In the genomic region with DNA sequence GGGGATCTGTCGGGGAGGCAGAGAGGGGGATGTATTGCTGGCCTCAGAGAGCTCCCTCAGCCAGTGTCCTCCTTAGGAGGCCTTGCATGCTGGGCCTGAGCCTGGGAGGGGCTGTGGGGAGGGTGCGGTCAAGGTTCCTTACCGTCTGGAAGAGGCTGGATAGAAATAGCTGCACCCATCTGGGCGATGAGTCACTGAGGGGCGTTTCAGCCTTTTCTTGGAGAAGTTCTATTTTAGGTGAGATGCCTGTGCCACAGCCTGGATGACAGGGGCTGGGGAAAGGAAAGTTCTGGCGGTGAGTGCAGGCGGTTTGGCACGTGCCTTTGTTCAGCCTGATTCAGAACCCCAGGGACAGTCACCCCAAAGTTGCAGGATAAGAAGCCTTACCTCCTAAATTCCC, we compare ENCODE assay signal across 16 cellular contexts. TPM values are rescaled to one million over a fixed set of nuclear protein-coding genes. Genes with fewer than 3 reads are reported as not detected.
DNase-seq lines count a peak whose midpoint lies in the region; ATAC-seq, FAIRE-seq and TF ChIP-seq lines count a peak whose summit lies in the region.
"Had no signal": no experiment of that assay in that cellular context is flagged by ENCODE, and none has a peak within 500 bp of the region (broad histone marks: within the 10 kb centered on the region; RNA-seq: fewer than 3 reads in every experiment).

No MANE protein-coding gene starts in this region.

- H3K4me3 ChIP-seq in astrocyte of the spinal cord (ENCODE audit: low read depth, low read length) (no peak overlapping the region), left lung (no peak overlapping the region)
- H3K4me3 ChIP-seq: suprapubic skin had no signal

- H3K4me1 ChIP-seq in left lung, result no peaks in the 10 kb centered on the region
- H3K4me1 ChIP-seq: Caco-2 had no signal

- intact Hi-C loops in left lung (cut with DNase I), result no loop called here

- DNase-seq in COLO829 (ENCODE audit: low spot score) (peak; percentile 9), LoVo (ENCODE audit: low spot score) (peak; percentile 78), astrocyte of the spinal cord (ENCODE audit: low read depth, low spot score) (peak; percentile 62), left lung (no peak), GM19239 (ENCODE audit: insufficient read length, low spot score) (no peak), NCI-H1048 (lab: John Stamatoyannopoulos, UW) (no peak), NCI-H1694 (lab: John Stamatoyannopoulos, UW) (no peak)
- DNase-seq: activated T-cell treated with anti-CD3 and anti-CD28 coated beads, Interleukin-2, amount 50 U/mL, for 48 hours; Caco-2; effector CD4-positive, alpha-beta T cell; KG1; NCI-H526 treated with DMSO at 0.1 percent for 48 hours; stimulated activated CD4-positive, alpha-beta T cell treated with anti-CD3 and anti-CD28 coated beads, Interleukin-2, amount 100 ng/mL, for 48 hours had no signal

- H3K36me3 ChIP-seq in left lung, result no peaks in the 10 kb centered on the region
- H3K36me3 ChIP-seq: neutrophil, suprapubic skin had no signal

- no peaks in the 10 kb centered on the region for H3K27me3 ChIP-seq in left lung
- H3K27me3 ChIP-seq: suprapubic skin had no signal

- no peak for FAIRE-seq in GM19239 (lab: Jason Lieb, UNC)

- TF ChIP-seq CTCF in astrocyte of the spinal cord (IDR thresholded peaks at IDR 0.05; ENCODE audit: low read depth, low read length) (no peak), left lung (IDR thresholded peaks at IDR 0.05) (no peak)

- ATAC-seq in left lung (peak; percentile 56), HG02884 (IDR thresholded peaks at IDR 0.05; ENCODE audit: unreplicated experiment) (no peak)

- no peak overlapping the region for H3K27ac ChIP-seq in left lung
- H3K27ac ChIP-seq: neutrophil, suprapubic skin had no signal

- no peaks in the 10 kb centered on the region for H3K9me3 ChIP-seq in left lung
- H3K9me3 ChIP-seq: Caco-2, neutrophil, suprapubic skin had no signal

- in situ Hi-C loops in astrocyte of the spinal cord (cut with HindIII; ENCODE audit: low sequenced_read_pairs), result no loop called here

RNA-seq across cellular contexts. Expression of gene APEH, which starts 35.7 kb away (rescaled TPM):
- total RNA-seq in left lung, result 100 to 1,000 TPM; 121 to 122 TPM

RNA-seq across cellular contexts. Expression of gene MST1, which starts 50.8 kb away (rescaled TPM):
- total RNA-seq in left lung, result 10 to 100 TPM; 12.5 to 19.1 TPM

RNA-seq across cellular contexts. Expression of gene RNF123, which starts 50.9 kb away (rescaled TPM):
- total RNA-seq in left lung, result 10 to 100 TPM; 40.9 to 45.0 TPM

Comparison
In these comparisons a context has a peak if more than half of its experiments do, and no peak if none do; other contexts are left out.
1. DNase-seq: peak in COLO829 (single experiment), LoVo (single experiment) and astrocyte of the spinal cord (single experiment); none in left lung (0 of 2), GM19239 (single experiment), NCI-H1048 (single experiment) and NCI-H1694 (single experiment).